Comparison of ENCODE assay signal across 8 cellular contexts in genomic region chr11:109946322-109946846, GRCh38.
DNase-seq lines count a peak whose midpoint lies in the region; ATAC-seq and TF ChIP-seq lines count a peak whose summit lies in the region.

No MANE protein-coding gene starts in this region.

- peaks cover 22% of the 10 kb centered on the region for H3K9me3 Mint-ChIP-seq in nephron progenitor cell

- peak overlapping the region; percentile 67 for H3K4me3 Mint-ChIP-seq in nephron progenitor cell

- H3K36me3 Mint-ChIP-seq in nephron progenitor cell (ENCODE audit: low read depth), result no peaks in the 10 kb centered on the region

- H3K4me3 ChIP-seq in DND-41 (ENCODE audit: low read depth in 1 of 2, low read length in 2 of 2), result no peak overlapping the region
- H3K4me3 ChIP-seq in HUES48 (ENCODE audit: low read depth, low read length), result no peak overlapping the region
- H3K4me3 ChIP-seq in NT2/D1 (ENCODE audit: insufficient read length, low read depth), result no peak overlapping the region

- H3K4me1 Mint-ChIP-seq in nephron progenitor cell, result no peaks in the 10 kb centered on the region

- no peaks in the 10 kb centered on the region for H4K20me1 ChIP-seq in DND-41 (ENCODE audit: insufficient read depth, low read length)

- no peaks in the 10 kb centered on the region for H3K79me2 ChIP-seq in DND-41 (ENCODE audit: insufficient read depth, low read length)

- no peak overlapping the region for H3K9ac ChIP-seq in DND-41 (ENCODE audit: low read depth, low read length)
- H3K9ac ChIP-seq in HUES48 (ENCODE audit: low read depth, low read length), result peak overlapping the region; percentile 49; the same call in 1 of the 2 replicates
- H3K9ac ChIP-seq in NT2/D1 (ENCODE audit: insufficient read length, low read depth), result no peak overlapping the region

- no peaks in the 10 kb centered on the region for H3K4me1 ChIP-seq in DND-41 (ENCODE audit: insufficient read depth, low read length)
- peaks cover 5% of the 10 kb centered on the region; the same call in 1 of the 2 replicates for H3K4me1 ChIP-seq in HUES48 (ENCODE audit: control insufficient read depth, insufficient read depth, low read length)
- no peaks in the 10 kb centered on the region for H3K4me1 ChIP-seq in NT2/D1 (ENCODE audit: insufficient read depth, insufficient read length)

- H3K4me2 ChIP-seq in DND-41 (ENCODE audit: insufficient read depth, low read length), result 0 out of 2 replicates have a peak overlapping the region, but pooled peaks have one; percentile 19

- no peak overlapping the region for H2AFZ ChIP-seq in DND-41 (ENCODE audit: low read depth, low read length)

- no peak overlapping the region for H3K27ac ChIP-seq in DND-41 (ENCODE audit: low read length)
- H3K27ac ChIP-seq in HUES48 (ENCODE audit: low read depth, low read length), result no peak overlapping the region

- DNase-seq in DND-41 (peak; percentile 39), NT2/D1 (ENCODE audit: low read depth, low spot score) (peak; percentile 81), fibroblast of the conjunctiva (ENCODE audit: low read depth) (peak; percentile 96), nephron progenitor cell (peak; percentile 71), superior temporal gyrus (ENCODE audit: extremely low spot score) (peak; percentile 97)
- peak; percentile 24 for DNase-seq in activated T-cell treated with anti-CD3 and anti-CD28 coated beads, Interleukin-2, amount 50 U/mL, for 1 hour

- no peaks in the 10 kb centered on the region for H3K27me3 Mint-ChIP-seq in nephron progenitor cell (ENCODE audit: low read depth, poor library complexity)

- TF ChIP-seq CTCF in DND-41 (IDR thresholded peaks at IDR 0.05; ENCODE audit: borderline replicate concordance, extremely low read depth, low read length, poor library complexity, severe bottlenecking) (peak; percentile 80), nephron progenitor cell (IDR thresholded peaks at IDR 0.05) (peak; percentile 82)

- H3K36me3 ChIP-seq in DND-41 (ENCODE audit: insufficient read depth, low read length) (no peaks in the 10 kb centered on the region), HUES48 (ENCODE audit: control insufficient read depth, insufficient read depth, low read length) (no peaks in the 10 kb centered on the region), NT2/D1 (ENCODE audit: insufficient read depth, insufficient read length, low read length) (no peaks in the 10 kb centered on the region)

- H3K9me3 ChIP-seq in DND-41 (ENCODE audit: insufficient read depth, low read length, severe bottlenecking) (no peaks in the 10 kb centered on the region), HUES48 (ENCODE audit: control insufficient read depth, insufficient read depth, low read length) (peaks cover 5% of the 10 kb centered on the region), NT2/D1 (ENCODE audit: insufficient read depth, low read length) (no peaks in the 10 kb centered on the region)

- no peak overlapping the region for H3K27ac Mint-ChIP-seq in nephron progenitor cell

- peak; percentile 78 for ATAC-seq in DND-41 (ENCODE audit: insufficient read depth, low read depth)
- ATAC-seq in GM21529 (IDR thresholded peaks at IDR 0.05; ENCODE audit: unreplicated experiment), result peak; percentile 93

- H3K27me3 ChIP-seq in DND-41 (ENCODE audit: insufficient read depth, low read length, poor library complexity) (no peaks in the 10 kb centered on the region), HUES48 (ENCODE audit: control insufficient read depth, insufficient read depth, low read length) (no peaks in the 10 kb centered on the region), NT2/D1 (ENCODE audit: insufficient read depth, insufficient read length) (no peaks in the 10 kb centered on the region)

Comparison
In these comparisons a context has a peak if more than half of its experiments do, and no peak if none do; other contexts are left out.
1. DNase-seq: peak in every context shown above with its lines; median percentile 97 in superior temporal gyrus; 96 in fibroblast of the conjunctiva; 81 in NT2/D1; 71 in nephron progenitor cell; 39 in DND-41; 24 in activated T-cell treated with anti-CD3 and anti-CD28 coated beads, Interleukin-2, amount 50 U/mL, for 1 hour.